ENCODE assay signal across 20 cellular contexts in the genomic region with DNA sequence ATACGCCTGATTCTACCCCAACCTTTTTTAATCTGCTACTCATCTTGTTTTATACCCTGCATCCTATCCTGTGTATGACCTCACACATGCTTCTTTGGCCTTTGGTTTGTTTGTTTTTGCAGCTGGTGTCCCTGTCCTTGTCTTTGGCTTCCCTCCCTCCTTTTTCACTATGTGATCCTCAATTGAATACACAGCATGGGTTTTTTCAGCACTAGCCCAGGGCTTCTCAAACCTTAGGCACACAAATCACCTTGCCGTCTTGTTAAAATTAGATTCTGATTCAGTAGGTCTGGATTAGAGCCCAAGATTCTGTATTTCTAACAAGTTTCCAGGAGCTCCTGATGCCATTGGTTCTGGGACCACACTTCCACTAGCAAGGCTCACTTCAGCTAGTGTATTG.
DNase-seq lines count a peak whose midpoint lies in the region; ATAC-seq and TF ChIP-seq lines count a peak whose summit lies in the region.
"Had no signal": no experiment of that assay in that cellular context is flagged by ENCODE, and none has a peak within 500 bp of the region (broad histone marks: within the 10 kb centered on the region; RNA-seq: fewer than 3 reads in every experiment).

No MANE protein-coding gene starts in this region.

- H3K36me3 ChIP-seq in H7 (replicated peaks; ENCODE audit: control insufficient read depth, insufficient read depth, low read length) (no peaks in the 10 kb centered on the region), tibial nerve (peaks cover 0 to 2% (median 0%) of the 10 kb centered on the region in 3 donors)
- H3K36me3 ChIP-seq: HAP-1, Peyer's patch had no signal

- H3K9me3 ChIP-seq in tibial nerve: no peaks in the 10 kb centered on the region
- H3K9me3 ChIP-seq: HAP-1, Peyer's patch had no signal

- no peak overlapping the region for H3K27ac ChIP-seq in tibial nerve
- H3K27ac ChIP-seq: HL-60, Peyer's patch had no signal

- 75 to 90% methylated on average over 2 of the region's 2 CpGs for WGBS in tibial nerve, 2 donors

- H3K27me3 ChIP-seq in H7 (ENCODE audit: control insufficient read depth, insufficient read depth, low read length) (no peaks in the 10 kb centered on the region), tibial nerve (no peaks in the 10 kb centered on the region)
- H3K27me3 ChIP-seq: Peyer's patch had no signal

- peak; percentile 50 for ATAC-seq in sciatic nerve
- ATAC-seq: HepG2 had no signal

- no peak overlapping the region for H3K4me3 ChIP-seq in H7 (ENCODE audit: insufficient read depth, low read depth, low read length)
- H3K4me3 ChIP-seq in tibial nerve: no peak overlapping the region
- H3K4me3 ChIP-seq: GM12878, HAP-1, Peyer's patch had no signal

- DNase-seq in H7: peak; percentile 2
- DNase-seq in SHP77 treated with DMSO at 0.1 percent for 48 hours (lab: John Stamatoyannopoulos, UW): peak; percentile 41
- DNase-seq in iPS DF 4.7 (ENCODE audit: extremely low read depth, low spot score): peak; percentile 2
- no peak for DNase-seq in sciatic nerve (ENCODE audit: low spot score)
- no peak for DNase-seq in NCI-H226
- no peak for DNase-seq in tibial nerve (ENCODE audit: low spot score in 2 of 2)
- no peak for DNase-seq in NCI-H345 treated with DMSO at 0.1 percent for 48 hours (lab: John Stamatoyannopoulos, UW; ENCODE audit: unreplicated experiment)
- DNase-seq: DMS79 treated with DMSO at 0.1 percent for 48 hours, KBM-7, NCI-H1105, NCI-H146, NCI-H2029, NCI-H2227 treated with DMSO at 0.1 percent for 48 hours, NCI-H524, NCI-H82, Peyer's patch had no signal

- TF ChIP-seq CTCF in tibial nerve (IDR thresholded peaks at IDR 0.05): no peak

- no peak for TF ChIP-seq POLR2A in tibial nerve (IDR thresholded peaks at IDR 0.05)

- TF ChIP-seq EP300 in tibial nerve (IDR thresholded peaks at IDR 0.05): no peak

- intact Hi-C loops in sciatic nerve (cut with DNase I): no loop called here

- H3K4me1 ChIP-seq in tibial nerve: peaks cover 0 to 6% (median 0%) of the 10 kb centered on the region in 4 donors
- H3K4me1 ChIP-seq: HAP-1, Peyer's patch had no signal

Comparison
In these comparisons a context has a peak if more than half of its experiments do, and no peak if none do; other contexts are left out.
1. DNase-seq: peak in H7 (single experiment), SHP77 treated with DMSO at 0.1 percent for 48 hours (single experiment) and iPS DF 4.7 (single experiment); none in sciatic nerve (single experiment), NCI-H226 (single experiment), tibial nerve (0 of 2) and NCI-H345 treated with DMSO at 0.1 percent for 48 hours (single experiment).